8 cellular contexts compared by ENCODE assay signal in genomic region chr10:114304566-114305421, GRCh38.
A peak's percentile ranks its signal among the peaks of the same experiment; 100 is the strongest.
DNase-seq lines count a peak whose midpoint lies in the region; ATAC-seq, FAIRE-seq and TF ChIP-seq lines count a peak whose summit lies in the region.

No MANE protein-coding gene starts in this region.

- TF ChIP-seq CTCF in Calu3 (IDR thresholded peaks at IDR 0.05; ENCODE audit: unreplicated experiment) (no peak), astrocyte (IDR thresholded peaks at IDR 0.05; ENCODE audit: insufficient read depth, low read depth, low read length) (peak; percentile 46), keratinocyte (optimal IDR thresholded peaks at IDR 0.05 in 1 of 3, IDR thresholded peaks at IDR 0.05 in 1 of 3, conservative IDR thresholded peaks at IDR 0.05 in 1 of 3; ENCODE audit: extremely low read depth in 1 of 3, insufficient read depth in 2 of 3, low read length in 3 of 3) (peak; percentile 38 to 73 (median 40))

- no peak overlapping the region for H3K27ac ChIP-seq in HUES64 (ENCODE audit: low read depth, low read length)
- H3K27ac ChIP-seq in astrocyte (ENCODE audit: low read depth, low read length): peak overlapping the region; percentile 32
- no peak overlapping the region for H3K27ac ChIP-seq in keratinocyte (ENCODE audit: control insufficient read depth, insufficient read depth, low read length)

- H4K20me1 ChIP-seq in astrocyte (ENCODE audit: insufficient read depth, low read length) (no peaks in the 10 kb centered on the region), keratinocyte (ENCODE audit: control insufficient read depth, extremely low read depth, insufficient read depth, low read length) (no peaks in the 10 kb centered on the region)

- dilution Hi-C loops in keratinocyte (cut with MboI; ENCODE audit: extremely low pct_ligation_motif_present, low sequenced_read_pairs): no loop called here

- peak overlapping the region; percentile 82 for H3K4me2 ChIP-seq in astrocyte (ENCODE audit: low read length)
- H3K4me2 ChIP-seq in keratinocyte (ENCODE audit: control insufficient read depth, extremely low read depth, insufficient read depth, low read depth, low read length): no peak overlapping the region

- DNase-seq in Calu3 (peak; percentile 58), T-cell (peak; percentile 37 to 76 (median 62)), astrocyte (ENCODE audit: low read depth) (no peak), keratinocyte (ENCODE audit: low read depth, low spot score) (no peak), D341Med (ENCODE audit: low spot score) (no peak)
- peak; percentile 20 for DNase-seq in stimulated activated CD4-positive, alpha-beta T cell treated with anti-CD3 and anti-CD28 coated beads, Interleukin-2, amount 100 ng/mL, for 4 hours (ENCODE audit: low read depth)

- H3K4me1 Mint-ChIP-seq in Calu3 (ENCODE audit: low read depth, unreplicated experiment) (no peaks in the 10 kb centered on the region), T-cell (peaks cover 10 to 12% (median 12%) of the 10 kb centered on the region in 3 donors), astrocyte (ENCODE audit: low read depth, unreplicated experiment) (peaks cover 42% of the 10 kb centered on the region)

- no TSS peak for BruUV-seq in Calu3 (replicated peaks; lab: Mats Ljungman, UMichigan)

- H3K9me3 ChIP-seq in HUES64 (ENCODE audit: insufficient read depth, low read depth, low read length): no peaks in the 10 kb centered on the region
- no peaks in the 10 kb centered on the region for H3K9me3 ChIP-seq in astrocyte (ENCODE audit: insufficient read depth, low read depth, low read length)
- H3K9me3 ChIP-seq in keratinocyte (ENCODE audit: control insufficient read depth, low read depth, low read length): no peaks in the 10 kb centered on the region

- POLR2A ChIA-PET in T-cell (lab: Charles Lee): interaction anchor here in 1 of 2 donors (0.6 kb wide), 1 partner anchor 480 kb away, joined by 5 read pairs; no protein-coding TSS in a partner anchor

- H3K27ac Mint-ChIP-seq in Calu3 (ENCODE audit: unreplicated experiment) (no peak overlapping the region), T-cell (peak overlapping the region; percentile 47 to 60), astrocyte (ENCODE audit: unreplicated experiment) (peak overlapping the region; percentile 88)

- H3K27me3 Mint-ChIP-seq in Calu3 (ENCODE audit: unreplicated experiment) (no peaks in the 10 kb centered on the region), T-cell (no peaks in the 10 kb centered on the region), astrocyte (ENCODE audit: low read depth, unreplicated experiment) (no peaks in the 10 kb centered on the region)

- CTCF ChIA-PET in Calu3 (lab: Charles Lee): interaction anchor here (0.8 to 2.0 kb wide), 10 partner anchors 16 to 244 kb away, joined by 3 to 15 read pairs (median 8); no protein-coding TSS in a partner anchor
- CTCF ChIA-PET in T-cell (lab: Charles Lee): interaction anchor here (0.6 to 3.7 kb wide), 26 partner anchors 11 to 825 kb away, joined by 3 to 31 read pairs (median 4); partner anchors contain the start of genes FHIP2A (in 2 of the 2) and CCDC186 (in 1 of the 2)

- H3K4me3 ChIP-seq in HUES64 (ENCODE audit: low read length): peak overlapping the region; percentile 72
- H3K4me3 ChIP-seq in astrocyte (ENCODE audit: insufficient read depth, low read depth, low read length): peak overlapping the region; percentile 45
- no peak overlapping the region for H3K4me3 ChIP-seq in keratinocyte (ENCODE audit: control insufficient read depth in 2 of 3, extremely low read depth in 1 of 3, insufficient read depth in 2 of 3, low read depth in 1 of 3, low read length in 3 of 3)

- no peaks in the 10 kb centered on the region for H3K9me1 ChIP-seq in keratinocyte (ENCODE audit: control insufficient read depth, extremely low read depth, insufficient read depth, low read length)

- H3K9ac ChIP-seq in HUES64 (ENCODE audit: low read depth, low read length) (no peak overlapping the region), astrocyte (ENCODE audit: low read length) (peak overlapping the region; percentile 58), keratinocyte (ENCODE audit: control insufficient read depth, extremely low read depth, insufficient read depth, low read length) (no peak overlapping the region)

- FAIRE-seq in astrocyte (lab: Jason Lieb, UNC): peak; percentile 47
- FAIRE-seq in keratinocyte (lab: Jason Lieb, UNC): no peak

- 3% methylated on average over 41 of the region's 41 CpGs for WGBS in HUES64

- H3K4me3 Mint-ChIP-seq in Calu3 (ENCODE audit: low read depth, unreplicated experiment) (peak overlapping the region; percentile 51), T-cell (peak overlapping the region; percentile 77 to 91 (median 83)), astrocyte (ENCODE audit: unreplicated experiment) (peak overlapping the region; percentile 74)

- H3K36me3 ChIP-seq in HUES64 (ENCODE audit: insufficient read depth, low read length) (no peaks in the 10 kb centered on the region), astrocyte (ENCODE audit: insufficient read depth, low read length) (no peaks in the 10 kb centered on the region), keratinocyte (ENCODE audit: control insufficient read depth in 2 of 2, extremely low read depth in 1 of 2, insufficient read depth in 2 of 2, low read length in 2 of 2) (peaks cover 17 to 34% of the 10 kb centered on the region in 2 experiments)

- H3K27me3 ChIP-seq in HUES64 (ENCODE audit: insufficient read depth, low read length) (no peaks in the 10 kb centered on the region; the same call in 1 of the 2 replicates), astrocyte (ENCODE audit: insufficient read depth, low read length) (no peaks in the 10 kb centered on the region), keratinocyte (ENCODE audit: control insufficient read depth, extremely low read depth, insufficient read depth, low read length) (no peaks in the 10 kb centered on the region)

- H3K79me2 ChIP-seq in astrocyte (ENCODE audit: insufficient read depth, low read length): no peaks in the 10 kb centered on the region
- H3K79me2 ChIP-seq in keratinocyte (ENCODE audit: control insufficient read depth, insufficient read depth, low read length): no peaks in the 10 kb centered on the region

- ATAC-seq in GM21360 (IDR thresholded peaks at IDR 0.05; ENCODE audit: unreplicated experiment) (peak; percentile 69), T-cell (replicated peaks in 1 of 4) (peak; percentile 73 to 85 (median 80))

- intact Hi-C loops in Calu3 (cut with micrococcal nuclease; ENCODE audit: unreplicated experiment): loop anchor here (1.0 to 10.0 kb wide), 4 partner anchors 118 to 823 kb away; no protein-coding TSS in a partner anchor

- H2AFZ ChIP-seq in astrocyte (ENCODE audit: low read depth, low read length) (peak overlapping the region; percentile 62), keratinocyte (ENCODE audit: control insufficient read depth, low read length) (no peak overlapping the region)

- H3K36me3 Mint-ChIP-seq in Calu3 (ENCODE audit: insufficient read depth, unreplicated experiment) (no peaks in the 10 kb centered on the region), T-cell (peaks cover 8% of the 10 kb centered on the region), astrocyte (ENCODE audit: low read depth, unreplicated experiment) (peaks cover 25% of the 10 kb centered on the region)

- H3K9me3 Mint-ChIP-seq in Calu3 (ENCODE audit: low read depth, unreplicated experiment) (no peaks in the 10 kb centered on the region), T-cell (no peaks in the 10 kb centered on the region), astrocyte (ENCODE audit: unreplicated experiment) (peaks cover 2% of the 10 kb centered on the region)

- H3K4me1 ChIP-seq in HUES64 (ENCODE audit: insufficient read depth, low read length): no peaks in the 10 kb centered on the region
- peaks cover 41% of the 10 kb centered on the region for H3K4me1 ChIP-seq in astrocyte (ENCODE audit: insufficient read depth, low read length)
- H3K4me1 ChIP-seq in keratinocyte (ENCODE audit: control insufficient read depth, extremely low read depth, insufficient read depth, low read length): peaks cover 36% of the 10 kb centered on the region

Comparison
In these comparisons a context has a peak if more than half of its experiments do, and no peak if none do; other contexts are left out.
1. DNase-seq: peak in Calu3 (single experiment), T-cell (34 of 34) and stimulated activated CD4-positive, alpha-beta T cell treated with anti-CD3 and anti-CD28 coated beads, Interleukin-2, amount 100 ng/mL, for 4 hours (single experiment); none in astrocyte (single experiment), keratinocyte (single experiment) and D341Med (single experiment).
2. H3K4me3 ChIP-seq: peak in HUES64 (single experiment) and astrocyte (single experiment); none in keratinocyte (0 of 3).
3. Peak in every context shown above with its lines, with median percentiles within 50 percentile points of each other: H3K4me3 Mint-ChIP-seq.